In genomic region chr15:81265944-81266775, GRCh38 we compare ENCODE assay signal across 8 cellular contexts. TPM values are rescaled to one million over a fixed set of nuclear protein-coding genes. Genes with fewer than 3 reads are reported as not detected.
DNase-seq lines count a peak whose midpoint lies in the region; ATAC-seq and TF ChIP-seq lines count a peak whose summit lies in the region.

No MANE protein-coding gene starts in this region.

- in situ Hi-C loops in mammary epithelial cell (cut with MboI; ENCODE audit: low sequenced_read_pairs in 2 of 2) = loop anchor here (5.0 to 25.0 kb wide), 4 partner anchors 111 to 704 kb away; no protein-coding TSS in a partner anchor

- H3K4me3 ChIP-seq in AG10803 (ENCODE audit: low read length) = no peak overlapping the region
- H3K4me3 ChIP-seq in WERI-Rb-1 (ENCODE audit: low read depth, low read length) = peak overlapping the region; percentile 51
- H3K4me3 ChIP-seq in mammary epithelial cell (replicated peaks in 1 of 3; ENCODE audit: insufficient read depth in 1 of 3, low read depth in 2 of 3, low read length in 3 of 3) = peak overlapping the region in 1 of 3 experiments; percentile 1

- H3K9me3 ChIP-seq in WERI-Rb-1 (ENCODE audit: severe bottlenecking) (no peaks in the 10 kb centered on the region), mammary epithelial cell (replicated peaks; ENCODE audit: insufficient read depth, low read length) (no peaks in the 10 kb centered on the region)

- H3K79me2 ChIP-seq in mammary epithelial cell (ENCODE audit: insufficient read depth, low read length) = no peaks in the 10 kb centered on the region

- H3K27me3 ChIP-seq in WERI-Rb-1 (ENCODE audit: insufficient read depth, low read depth, severe bottlenecking) (no peaks in the 10 kb centered on the region), mammary epithelial cell (ENCODE audit: insufficient read depth, low read length) (no peaks in the 10 kb centered on the region)

- H2AFZ ChIP-seq in mammary epithelial cell (ENCODE audit: low read depth, low read length) = peak overlapping the region; percentile 86

- no peaks in the 10 kb centered on the region for H4K20me1 ChIP-seq in mammary epithelial cell (ENCODE audit: insufficient read depth, low read length)

- H3K36me3 ChIP-seq in WERI-Rb-1 = no peaks in the 10 kb centered on the region
- H3K36me3 ChIP-seq in mammary epithelial cell (ENCODE audit: insufficient read depth, low read length) = no peaks in the 10 kb centered on the region

- ATAC-seq in GM19025 (IDR thresholded peaks at IDR 0.05; ENCODE audit: low read depth, unreplicated experiment) = peak; percentile 64
- peak; percentile 85 for ATAC-seq in HG03175 (IDR thresholded peaks at IDR 0.05; ENCODE audit: unreplicated experiment)

- H3K9ac ChIP-seq in mammary epithelial cell (ENCODE audit: insufficient read depth, low read length) = no peak overlapping the region

- CTCF ChIA-PET in mammary epithelial cell (lab: Charles Lee; ENCODE audit: low non-redundant PET) = interaction anchor here (0.5 to 1.8 kb wide), 26 partner anchors 47 to 926 kb away, joined by 3 to 18 read pairs (median 4); no protein-coding TSS in a partner anchor

- intact Hi-C loops in mammary epithelial cell (cut with micrococcal nuclease) = loop anchor here (1.0 to 5.0 kb wide), 7 partner anchors 111 to 811 kb away; partner anchors contain the start of gene CEMIP

- peak; percentile 96 for TF ChIP-seq CTCF in AG10803 (conservative IDR thresholded peaks at IDR 0.05; ENCODE audit: low read length)
- TF ChIP-seq CTCF in WERI-Rb-1 (IDR thresholded peaks at IDR 0.05; ENCODE audit: low read depth, low read length) = peak; percentile 92
- TF ChIP-seq CTCF in mammary epithelial cell (conservative IDR thresholded peaks at IDR 0.05 in 1 of 2, IDR thresholded peaks at IDR 0.05 in 1 of 2; ENCODE audit: extremely low read depth in 1 of 2, insufficient read depth in 1 of 2, low read depth in 1 of 2, low read length in 2 of 2) = peak; percentile 95 to 96

- peak overlapping the region; percentile 49 for H3K4me2 ChIP-seq in mammary epithelial cell (ENCODE audit: insufficient read depth, low read depth, low read length)

- H3K27ac ChIP-seq in WERI-Rb-1 (no peak overlapping the region), mammary epithelial cell (ENCODE audit: insufficient read depth, low read depth, low read length) (no peak overlapping the region)

- DNase-seq in AG10803 (ENCODE audit: low read depth) (peak; percentile 75), NCI-H2227 (lab: John Stamatoyannopoulos, UW; ENCODE audit: unreplicated experiment) (peak; percentile 81), WERI-Rb-1 (peak; percentile 89), mammary epithelial cell (peak; percentile 59), iris pigment epithelial cell (ENCODE audit: low read depth) (peak; percentile 73)
- DNase-seq in stimulated activated CD4-positive, alpha-beta T cell treated with anti-CD3 and anti-CD28 coated beads, Interleukin-1b, Interleukin-23, amount 100 ng/mL, for 24 hours (ENCODE audit: low read depth in 4 of 4, low spot score in 1 of 4) = peak; percentile 74 to 90 (median 80)

- WGBS in mammary epithelial cell (ENCODE audit: low coverage, missing lambda C conversion rate) = 4% methylated on average over 14 of the region's 14 CpGs

- peaks cover 5% of the 10 kb centered on the region for H3K4me1 ChIP-seq in mammary epithelial cell (ENCODE audit: insufficient read depth, low read length)

- dilution Hi-C loops in mammary epithelial cell (cut with HindIII; ENCODE audit: low sequenced_read_pairs) = no loop called here

- BruUV-seq in mammary epithelial cell (replicated peaks; lab: Mats Ljungman, UMichigan) = no TSS peak

RNA-seq across cellular contexts. Expression of gene STARD5, which starts 57.8 kb away (rescaled TPM):
- 10 to 100 TPM; 10.2 to 19.1 TPM for total RNA-seq in mammary epithelial cell
- polyA plus RNA-seq in mammary epithelial cell = 29.0 TPM
- polyA minus RNA-seq in mammary epithelial cell = 9.8 TPM
